ENCODE assay signal across 1 cellular context in the genomic region with DNA sequence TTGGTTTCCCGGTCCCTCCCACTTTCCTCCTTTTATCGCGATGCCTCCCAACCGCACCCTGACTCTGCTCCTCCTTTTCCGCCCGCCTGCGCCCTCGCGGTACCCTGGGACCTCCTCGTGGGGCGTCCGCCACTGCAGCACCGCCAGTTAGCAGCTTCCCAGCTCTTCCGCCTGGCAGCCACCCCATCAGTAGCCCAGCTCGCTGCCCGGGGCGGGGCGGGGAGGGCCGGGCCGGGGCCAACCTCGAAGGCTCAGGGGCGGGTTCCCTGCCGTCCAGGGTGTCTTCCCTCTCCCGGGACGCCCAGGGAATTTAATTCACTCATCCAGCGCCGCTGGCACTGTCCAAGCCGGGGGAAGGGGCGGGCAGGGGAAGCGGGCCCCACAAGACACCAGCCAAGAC.
TF ChIP-seq lines count a peak whose summit lies in the region.

No MANE protein-coding gene starts in this region.

TF ChIP-seq in endothelial cell of umbilical vein, 7 proteins besides CTCF, POLR2A, EP300 and RAD21 (continued from another document):
- TF ChIP-seq, protein P1, sequence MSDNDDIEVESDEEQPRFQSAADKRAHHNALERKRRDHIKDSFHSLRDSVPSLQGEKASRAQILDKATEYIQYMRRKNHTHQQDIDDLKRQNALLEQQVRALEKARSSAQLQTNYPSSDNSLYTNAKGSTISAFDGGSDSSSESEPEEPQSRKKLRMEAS (IDR thresholded peaks at IDR 0.05; ENCODE audit: insufficient read depth, insufficient read length): no peak
- TF ChIP-seq MYC (IDR thresholded peaks at IDR 0.05; ENCODE audit: low read depth, low read length): no peak
